ENCODE assay signal across 8 cellular contexts in the genomic region with DNA sequence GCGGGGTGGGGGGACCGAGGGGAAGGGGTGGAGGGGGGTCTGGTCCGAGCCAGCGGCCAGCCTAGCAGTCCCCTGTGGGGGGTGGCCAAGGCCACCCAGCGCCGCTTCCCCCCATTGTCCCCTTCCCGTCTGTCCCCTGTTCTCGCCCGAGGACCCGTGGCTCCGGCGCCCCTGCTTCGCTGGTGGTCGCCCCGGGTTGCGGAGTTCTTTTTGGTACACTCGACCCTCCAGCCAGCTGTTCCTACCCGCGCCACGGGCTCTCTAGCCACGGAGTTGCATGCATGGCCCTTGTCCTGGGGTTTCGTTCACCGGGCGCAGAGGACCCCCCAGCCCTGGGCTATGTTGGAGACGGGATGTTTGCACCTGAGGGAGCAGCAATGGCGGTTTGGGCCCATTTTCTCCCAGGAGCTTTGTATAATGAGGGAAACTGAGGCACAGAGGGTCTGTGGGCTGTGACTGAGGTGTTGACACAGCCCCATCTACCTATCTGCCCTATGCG. TPM values are rescaled to one million over a fixed set of nuclear protein-coding genes. Genes with fewer than 3 reads are reported as not detected.
DNase-seq lines count a peak whose midpoint lies in the region; ATAC-seq, FAIRE-seq and TF ChIP-seq lines count a peak whose summit lies in the region.

No MANE protein-coding gene starts in this region.

- no peak for FAIRE-seq in urothelium cell line (lab: Jason Lieb, UNC)

- peaks cover 9% of the 10 kb centered on the region for H3K36me3 Mint-ChIP-seq in mesothelial cell of epicardium

- POLR2A ChIA-PET in Panc1 (lab: Charles Lee), result no interaction called here

- no peaks in the 10 kb centered on the region for H3K9me3 ChIP-seq in Panc1 (ENCODE audit: control insufficient read depth, insufficient read depth, low read depth, low read length)

- ATAC-seq in Panc1 (peak; percentile 19), HG03354 (IDR thresholded peaks at IDR 0.05; ENCODE audit: poor library complexity, severe bottlenecking, unreplicated experiment) (no peak)

- H3K36me3 ChIP-seq in Panc1 (ENCODE audit: control insufficient read depth, insufficient read depth, low read length), result peaks cover 3% of the 10 kb centered on the region

- H3K4me3 Mint-ChIP-seq in mesothelial cell of epicardium, result peak overlapping the region; percentile 90

- no peaks in the 10 kb centered on the region for H3K27me3 Mint-ChIP-seq in mesothelial cell of epicardium (ENCODE audit: low read depth)

- DNase-seq in NCI-H146 (lab: John Stamatoyannopoulos, UW), result peak; percentile 54
- no peak for DNase-seq in NCI-H146 treated with DMSO at 0.1 percent for 48 hours (lab: John Stamatoyannopoulos, UW; ENCODE audit: unreplicated experiment)
- DNase-seq in Panc1 (ENCODE audit: low read depth, low spot score), result no peak
- DNase-seq in dorsolateral prefrontal cortex, result peak in 1 of 10 donors; percentile 50
- peak in 1 of 2 experiments; percentile 43 for DNase-seq in mesothelial cell of epicardium (ENCODE audit: low spot score in 2 of 2, unreplicated experiment in 2 of 2)
- DNase-seq in urothelium cell line (ENCODE audit: low spot score), result peak; percentile 17
- DNase-seq in AG08395 (ENCODE audit: low spot score), result no peak

- H3K27me3 ChIP-seq in Panc1 (ENCODE audit: control insufficient read depth, insufficient read depth, low read length) (no peaks in the 10 kb centered on the region), dorsolateral prefrontal cortex (no peaks in the 10 kb centered on the region)

- peak overlapping the region; percentile 87 for H3K27ac Mint-ChIP-seq in mesothelial cell of epicardium

- no peak for TF ChIP-seq CTCF in Panc1 (IDR thresholded peaks at IDR 0.05)
- TF ChIP-seq CTCF in dorsolateral prefrontal cortex (IDR thresholded peaks at IDR 0.05 in 54 of 56, conservative IDR thresholded peaks at IDR 0.05 in 2 of 56; ENCODE audit: low read depth in 1 of 56, partially characterized antibody in 56 of 56), result no peak
- TF ChIP-seq CTCF in mesothelial cell of epicardium (IDR thresholded peaks at IDR 0.05; ENCODE audit: unreplicated experiment), result no peak

- H3K27ac ChIP-seq in Panc1 (ENCODE audit: low read length) (peak overlapping the region; percentile 91), dorsolateral prefrontal cortex (peak overlapping the region in 56 of 59 donors; percentile 38 to 99 (median 96))

- peaks cover 32% of the 10 kb centered on the region for H3K4me1 Mint-ChIP-seq in mesothelial cell of epicardium

- in situ Hi-C loops in Panc1 (cut with HindIII; ENCODE audit: low pct_unique_long_range_greater_than_20kb, low sequenced_read_pairs), result no loop called here

- H3K4me1 ChIP-seq in Panc1 (ENCODE audit: control insufficient read depth, insufficient read depth, low read length), result peaks cover 25% of the 10 kb centered on the region

- BruUV-seq in Panc1 (replicated peaks; lab: Mats Ljungman, UMichigan), result no TSS peak

- H3K4me3 ChIP-seq in Panc1 (ENCODE audit: low read depth in 2 of 2, low read length in 2 of 2) (peak overlapping the region; percentile 73 to 85), dorsolateral prefrontal cortex (peak overlapping the region; percentile 63 to 99 (median 92))

- CTCF ChIA-PET in Panc1 (lab: Charles Lee), result interaction anchor here (0.9 kb wide), 1 partner anchor 95 kb away, joined by 3 read pairs; the partner anchor contains the start of gene CEP164

- intact Hi-C loops in Panc1 (cut with micrococcal nuclease; ENCODE audit: unreplicated experiment) (no loop called here), dorsolateral prefrontal cortex (cut with DNase I) (loop anchor here (1.0 to 10.0 kb wide), 5 partner anchors 56 to 582 kb away; partner anchors contain the start of genes BACE1 (in 2 of the 2), SIDT2 (in 1 of the 2) and ZPR1 (in 1 of the 2))

- H3K9me3 Mint-ChIP-seq in mesothelial cell of epicardium, result no peaks in the 10 kb centered on the region

RNA-seq across cellular contexts. Expression of gene RNF214, which starts 0.5 kb away (rescaled TPM):
- total RNA-seq in Panc1 (2021; ENCODE audit: unreplicated experiment) (39.7 TPM), dorsolateral prefrontal cortex (10 to 100 TPM; 29.4 to 57.9 (median 42.5) TPM), mesothelial cell of epicardium (39.5 to 44.8 TPM (median 39.9 TPM) in 3 replicates)
- polyA plus RNA-seq in Panc1 (2012; ENCODE audit: insufficient read length), result 27.3 TPM

RNA-seq across cellular contexts. Expression of gene PCSK7, which starts 1.1 kb away (rescaled TPM):
- total RNA-seq in Panc1 (2021; ENCODE audit: unreplicated experiment) (60.6 TPM), dorsolateral prefrontal cortex (100 to 1,000 TPM in 1 of 120 experiments, 10 to 100 TPM in 119; 41.1 to 101 (median 67.5) TPM), mesothelial cell of epicardium (57.0 to 66.0 TPM (median 64.4 TPM) in 3 replicates)
- 44.4 TPM for polyA plus RNA-seq in Panc1 (2012; ENCODE audit: insufficient read length)

RNA-seq across cellular contexts. Expression of gene TAGLN, which starts 33.8 kb away (rescaled TPM):
- total RNA-seq in Panc1 (2021; ENCODE audit: unreplicated experiment) (6.4 TPM), dorsolateral prefrontal cortex (1,000 to 10,000 TPM in 1 of 120 experiments, 100 to 1,000 TPM in 34, 10 to 100 TPM in 85; 19.4 to 1,046 (median 66.3) TPM), mesothelial cell of epicardium (192 to 206 TPM (median 197 TPM) in 3 replicates)
- 3.9 TPM for polyA plus RNA-seq in Panc1 (2012; ENCODE audit: insufficient read length)

RNA-seq across cellular contexts. Expression of gene SIDT2, which starts 54.4 kb away (rescaled TPM):
- total RNA-seq in Panc1 (2021; ENCODE audit: unreplicated experiment) (47.6 TPM), dorsolateral prefrontal cortex (100 to 1,000 TPM in 5 of 120 experiments, 10 to 100 TPM in 115; 44.3 to 113 (median 69.8) TPM), mesothelial cell of epicardium (37.6 to 41.7 TPM (median 39.4 TPM) in 3 replicates)
- polyA plus RNA-seq in Panc1 (2012; ENCODE audit: insufficient read length), result 63.6 TPM

RNA-seq across cellular contexts. Expression of gene BACE1-AS, which starts 58.2 kb away (rescaled TPM):
- total RNA-seq in Panc1 (2021; ENCODE audit: unreplicated experiment) (10.8 TPM), dorsolateral prefrontal cortex (10 to 100 TPM; 10.4 to 23.0 (median 15.6) TPM), mesothelial cell of epicardium (15.8 to 20.0 TPM (median 16.6 TPM) in 3 replicates)
- 3.8 TPM for polyA plus RNA-seq in Panc1 (2012; ENCODE audit: insufficient read length)

Comparison
In these comparisons a context has a peak if more than half of its experiments do, and no peak if none do; other contexts are left out.
1. DNase-seq: peak in NCI-H146 (single experiment) and urothelium cell line (single experiment); none in NCI-H146 treated with DMSO at 0.1 percent for 48 hours (single experiment), Panc1 (single experiment) and AG08395 (single experiment).